Comparison of ENCODE assay signal across 10 cellular contexts in the genomic region with DNA sequence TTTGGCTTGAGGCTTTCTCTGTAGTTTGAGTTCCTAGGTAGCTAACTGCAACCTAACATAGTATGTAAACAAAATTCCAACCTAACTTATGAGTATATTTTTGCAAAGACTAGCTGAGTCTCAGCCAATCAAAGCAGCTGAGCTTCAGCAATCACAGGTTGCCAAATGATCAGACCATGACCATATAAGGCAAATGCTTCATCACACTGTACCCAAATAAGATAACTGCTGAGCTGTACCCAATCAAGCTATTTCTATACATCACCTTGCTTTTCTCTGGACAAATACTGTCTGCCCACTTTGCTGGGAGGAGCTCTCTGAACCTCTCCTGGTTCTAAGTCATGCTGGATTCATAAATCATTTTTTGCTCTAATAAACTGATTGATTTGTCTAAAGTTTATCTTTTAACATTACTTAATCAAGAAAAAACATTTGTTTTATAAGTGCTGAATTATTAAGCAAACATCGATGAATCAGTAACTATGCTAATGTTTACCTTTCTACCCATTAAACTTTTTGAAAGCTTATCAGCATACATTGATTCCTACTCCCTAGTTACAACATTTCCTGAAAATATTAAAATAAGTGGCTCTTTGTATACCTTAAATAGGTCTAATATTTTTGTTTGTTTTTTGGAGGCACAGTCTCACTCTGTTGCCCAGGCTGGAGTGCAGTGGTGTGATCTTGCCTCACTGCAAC.
A peak's percentile ranks its signal among the peaks of the same experiment; 100 is the strongest.
DNase-seq lines count a peak whose midpoint lies in the region; ATAC-seq and TF ChIP-seq lines count a peak whose summit lies in the region.
"Had no signal": no experiment of that assay in that cellular context is flagged by ENCODE, and none has a peak within 500 bp of the region (broad histone marks: within the 10 kb centered on the region; RNA-seq: fewer than 3 reads in every experiment).

No MANE protein-coding gene starts in this region.

- in situ Hi-C loops in GM13977 (cut with MboI; ENCODE audit: low pct_unique_long_range_greater_than_20kb, low sequenced_read_pairs, unreplicated experiment): no loop called here

- no peaks in the 10 kb centered on the region for H3K4me1 ChIP-seq in tibial nerve

- intact Hi-C loops in left colon (cut with DNase I, micrococcal nuclease): no loop called here

- no peak overlapping the region for H3K4me3 ChIP-seq in tibial nerve

- TF ChIP-seq CTCF in VCaP (conservative IDR thresholded peaks at IDR 0.05) (no peak), GM13977 (IDR thresholded peaks at IDR 0.05; ENCODE audit: extremely low read depth, insufficient read depth, missing control alignments) (no peak), tibial nerve (IDR thresholded peaks at IDR 0.05) (no peak)

- 96 to 98% methylated on average over 1 of the region's 1 CpG for WGBS in tibial nerve, 2 donors

- no peak for TF ChIP-seq POLR2A in tibial nerve (IDR thresholded peaks at IDR 0.05)

- no peaks in the 10 kb centered on the region for H3K9me3 ChIP-seq in tibial nerve

- DNase-seq in left colon: no peak
- no peak for DNase-seq in GM13977 (ENCODE audit: low spot score)
- no peak for DNase-seq in activated CD4-positive, alpha-beta T cell treated with anti-CD3 and anti-CD28 coated beads, Interleukin-2, amount 50 U/mL, for 48 hours
- DNase-seq in tibial nerve (ENCODE audit: low spot score in 2 of 2): no peak
- DNase-seq: activated naive CD4-positive, alpha-beta T cell treated with Interleukin-2 at 50 U/mL for 16 hours; SHP77 treated with DMSO at 0.1 percent for 48 hours had no signal

- ATAC-seq in GM18861 (IDR thresholded peaks at IDR 0.05; ENCODE audit: unreplicated experiment) (peak; percentile 51), HG03565 (IDR thresholded peaks at IDR 0.05; ENCODE audit: unreplicated experiment) (peak; percentile 83), left colon (peak; percentile 42), GM19324 (IDR thresholded peaks at IDR 0.05; ENCODE audit: low FRiP score, unreplicated experiment) (no peak)

- H3K36me3 ChIP-seq in tibial nerve: peaks cover 0 to 6% (median 0%) of the 10 kb centered on the region in 3 donors

- no peaks in the 10 kb centered on the region for H3K27me3 ChIP-seq in tibial nerve

- no peak for TF ChIP-seq EP300 in tibial nerve (IDR thresholded peaks at IDR 0.05)

- peak overlapping the region; percentile 50 for H3K27ac ChIP-seq in VCaP
- H3K27ac ChIP-seq in tibial nerve: no peak overlapping the region
